Comparison of ENCODE assay signal across 8 cellular contexts in the genomic region with DNA sequence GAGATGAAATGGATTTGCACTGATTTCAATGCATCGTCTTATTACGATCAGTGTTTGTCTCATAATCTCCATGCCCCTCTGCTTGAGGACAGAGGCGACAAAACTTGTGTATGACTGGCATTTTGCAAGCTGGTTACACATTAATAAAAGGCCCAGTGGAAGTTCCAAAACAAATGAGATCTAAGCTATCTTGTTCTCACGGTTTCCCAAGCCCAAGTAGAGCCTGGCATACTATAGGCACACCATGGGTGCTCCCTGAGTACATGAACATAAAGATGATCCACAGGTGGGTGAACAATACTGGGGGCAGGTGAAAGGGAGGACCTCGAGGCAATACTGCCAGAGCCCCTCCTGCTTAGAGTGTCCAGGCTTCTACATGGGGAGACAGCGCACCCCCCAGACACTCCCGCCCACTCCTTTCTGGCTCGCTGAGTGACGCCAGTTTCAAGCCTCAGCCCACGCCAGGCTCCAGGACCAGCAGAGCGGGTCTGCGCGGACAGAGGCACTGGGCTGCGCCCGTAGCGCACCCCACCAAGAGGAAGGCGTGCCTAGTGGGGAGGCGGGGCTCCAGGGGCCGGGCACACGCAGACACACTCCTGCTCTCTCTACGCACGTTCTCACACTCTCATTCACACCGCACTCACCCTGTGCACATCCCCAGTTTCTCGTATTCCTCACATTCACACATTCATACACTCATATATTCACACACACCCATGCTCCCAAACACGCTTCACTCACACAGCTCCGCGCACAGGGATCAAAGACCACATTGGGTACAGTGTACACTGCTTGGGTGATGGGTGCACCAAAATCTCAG. TPM values are rescaled to one million over a fixed set of nuclear protein-coding genes. Genes with fewer than 3 reads are reported as not detected.
DNase-seq lines count a peak whose midpoint lies in the region; ATAC-seq and TF ChIP-seq lines count a peak whose summit lies in the region.

No MANE protein-coding gene starts in this region.

- peak overlapping the region; percentile 93 for H3K4me3 Mint-ChIP-seq in glutamatergic neuron (ENCODE audit: unreplicated experiment)

- H3K27me3 Mint-ChIP-seq in glutamatergic neuron (ENCODE audit: unreplicated experiment) = peaks cover 35% of the 10 kb centered on the region

- H3K9me3 ChIP-seq in prostate gland = no peaks in the 10 kb centered on the region

- TF ChIP-seq CTCF in glutamatergic neuron (IDR thresholded peaks at IDR 0.05; ENCODE audit: partially characterized antibody, unreplicated experiment) = no peak
- no peak for TF ChIP-seq CTCF in prostate gland (IDR thresholded peaks at IDR 0.05)

- H3K9me3 Mint-ChIP-seq in glutamatergic neuron (ENCODE audit: unreplicated experiment) = peaks cover 8% of the 10 kb centered on the region

- H3K27ac ChIP-seq in prostate gland = peak overlapping the region in 1 of 2 donors; percentile 10

- H3K36me3 ChIP-seq in prostate gland = no peaks in the 10 kb centered on the region

- H3K4me1 ChIP-seq in prostate gland (replicated peaks) = no peaks in the 10 kb centered on the region

- DNase-seq in NCI-H82 (lab: John Stamatoyannopoulos, UW) = peak; percentile 20
- no peak for DNase-seq in NCI-H82 treated with DMSO at 0.1 percent for 48 hours (lab: John Stamatoyannopoulos, UW; ENCODE audit: unreplicated experiment)
- DNase-seq in activated CD8-positive, alpha-beta memory T cell treated with anti-CD3 and anti-CD28 coated beads, Interleukin-2, amount 50 U/mL, for 4 hours = peak; percentile 35
- peak; percentile 24 for DNase-seq in glutamatergic neuron
- peak; percentile 14 for DNase-seq in prostate gland (ENCODE audit: low spot score)
- no peak for DNase-seq in NCI-H345 treated with DMSO at 0.1 percent for 48 hours (lab: John Stamatoyannopoulos, UW; ENCODE audit: unreplicated experiment)
- DNase-seq in T-helper 9 cell = no peak

- intact Hi-C loops in prostate gland (cut with DNase I) = no loop called here

- H3K36me3 Mint-ChIP-seq in glutamatergic neuron (ENCODE audit: unreplicated experiment) = peaks cover 4% of the 10 kb centered on the region

- H3K4me3 ChIP-seq in prostate gland = peak overlapping the region; percentile 28 to 39

- H3K4me1 Mint-ChIP-seq in glutamatergic neuron (ENCODE audit: low read depth, unreplicated experiment) = peaks cover 7% of the 10 kb centered on the region

- WGBS in prostate gland = 18% methylated on average over 27 of the region's 27 CpGs

- peak; percentile 64 for ATAC-seq in HG03175 (IDR thresholded peaks at IDR 0.05; ENCODE audit: unreplicated experiment)

- H3K27me3 ChIP-seq in prostate gland (replicated peaks; ENCODE audit: insufficient read depth) = peaks cover 18% of the 10 kb centered on the region

- no peak for TF ChIP-seq POLR2A in prostate gland (IDR thresholded peaks at IDR 0.05)

- no peak overlapping the region for H3K27ac Mint-ChIP-seq in glutamatergic neuron (ENCODE audit: unreplicated experiment)

RNA-seq across cellular contexts. Expression of gene GSX2, which starts 8.9 kb away (rescaled TPM):
- total RNA-seq in glutamatergic neuron (ENCODE audit: unreplicated experiment) (not detected), prostate gland (not detected)

RNA-seq across cellular contexts. Expression of gene CHIC2, which starts 26.6 kb away (rescaled TPM):
- total RNA-seq in glutamatergic neuron (ENCODE audit: unreplicated experiment) (14.5 TPM), prostate gland (10 to 100 TPM; 38.7 to 84.8 TPM)

Comparison
In these comparisons a context has a peak if more than half of its experiments do, and no peak if none do; other contexts are left out.
1. DNase-seq: peak in NCI-H82 (single experiment), activated CD8-positive, alpha-beta memory T cell treated with anti-CD3 and anti-CD28 coated beads, Interleukin-2, amount 50 U/mL, for 4 hours (single experiment), glutamatergic neuron (single experiment) and prostate gland (single experiment); none in NCI-H82 treated with DMSO at 0.1 percent for 48 hours (single experiment), NCI-H345 treated with DMSO at 0.1 percent for 48 hours (single experiment) and T-helper 9 cell (single experiment).